In genomic region chr17:67245694-67246397, GRCh38 we compare ENCODE assay signal across 8 cellular contexts.
DNase-seq lines count a peak whose midpoint lies in the region; ATAC-seq and TF ChIP-seq lines count a peak whose summit lies in the region.

No MANE protein-coding gene starts in this region.

- peak overlapping the region; percentile 96 for H3K4me3 ChIP-seq in GM12865 (ENCODE audit: low read depth, low read length)
- peak overlapping the region; percentile 99 for H3K4me3 ChIP-seq in OCI-LY1 (ENCODE audit: low read depth, low read length, poor library complexity, severe bottlenecking)
- H3K4me3 ChIP-seq in parathyroid adenoma (ENCODE audit: low read depth, low read length) = peak overlapping the region; percentile 71

- no peak for TF ChIP-seq CTCF in GM12865 (IDR thresholded peaks at IDR 0.05; ENCODE audit: insufficient read depth, low read depth, low read length, missing control alignments)
- TF ChIP-seq CTCF in OCI-LY1 (IDR thresholded peaks at IDR 0.05; ENCODE audit: low read length) = no peak
- TF ChIP-seq CTCF in parathyroid adenoma (IDR thresholded peaks at IDR 0.05) = no peak

- no peaks in the 10 kb centered on the region for H3K9me2 ChIP-seq in OCI-LY1 (ENCODE audit: low read depth, low read length)

- H3K27me3 ChIP-seq in OCI-LY1 (ENCODE audit: insufficient read depth, low read length) (0 out of 2 replicates have a peak, but pooled peaks cover 3% of the 10 kb centered on the region), parathyroid adenoma (ENCODE audit: control insufficient read depth, insufficient read depth, low read length) (no peaks in the 10 kb centered on the region)

- peaks cover 12% of the 10 kb centered on the region; the same call in 1 of the 2 replicates for H3K36me3 ChIP-seq in OCI-LY1 (ENCODE audit: insufficient read depth, low read length)
- H3K36me3 ChIP-seq in parathyroid adenoma (ENCODE audit: control insufficient read depth, insufficient read depth, low read length) = no peaks in the 10 kb centered on the region

- peak; percentile 26 for DNase-seq in GM12865 (ENCODE audit: low read depth)
- peak; percentile 53 for DNase-seq in activated gamma-delta T cell treated with Interleukin-2 at 50 U/mL for 16 hours
- peak in 22 of 42 donors; percentile 9 to 53 (median 20) for DNase-seq in head of caudate nucleus
- DNase-seq in SIG-M5 treated with dmso at 0.1 percent for 504 hours (lab: John Stamatoyannopoulos, UW; ENCODE audit: unreplicated experiment) = no peak
- no peak for DNase-seq in hepatic stellate cell (ENCODE audit: low spot score)

- no peak for ATAC-seq in HG02885 (IDR thresholded peaks at IDR 0.05; ENCODE audit: poor library complexity, unreplicated experiment)

- intact Hi-C loops in head of caudate nucleus (cut with DNase I) = no loop called here

- peaks cover 42% of the 10 kb centered on the region for H3K4me1 ChIP-seq in OCI-LY1 (ENCODE audit: insufficient read depth, low read length, severe bottlenecking)
- peaks cover 7% of the 10 kb centered on the region for H3K4me1 ChIP-seq in parathyroid adenoma

- H3K27ac ChIP-seq in OCI-LY1 (ENCODE audit: low read depth, low read length, poor library complexity, severe bottlenecking) (no peak overlapping the region), parathyroid adenoma (peak overlapping the region; percentile 77)

- H3K79me2 ChIP-seq in OCI-LY1 (ENCODE audit: insufficient read depth, low read length) = peaks cover 37% of the 10 kb centered on the region
- peaks cover 19% of the 10 kb centered on the region for H3K79me2 ChIP-seq in parathyroid adenoma

- H2AFZ ChIP-seq in OCI-LY1 (ENCODE audit: low read length) (peak overlapping the region; percentile 67; the same call in 1 of the 2 replicates), parathyroid adenoma (peak overlapping the region; percentile 99)

- H3F3A ChIP-seq in OCI-LY1 (ENCODE audit: insufficient read depth, low read length) = no peaks in the 10 kb centered on the region

- peak overlapping the region; percentile 79 for H3K4me2 ChIP-seq in OCI-LY1 (ENCODE audit: low read length)
- peak overlapping the region; percentile 97 for H3K4me2 ChIP-seq in parathyroid adenoma (ENCODE audit: low read length)

- H3K9ac ChIP-seq in OCI-LY1 (ENCODE audit: low read length) (peak overlapping the region; percentile 99), parathyroid adenoma (peak overlapping the region; percentile 98)

- no peaks in the 10 kb centered on the region for H4K20me1 ChIP-seq in OCI-LY1 (ENCODE audit: insufficient read depth, low read length)

- H3K9me3 ChIP-seq in OCI-LY1 (ENCODE audit: low read length) (no peaks in the 10 kb centered on the region), parathyroid adenoma (ENCODE audit: control insufficient read depth, low read length) (no peaks in the 10 kb centered on the region)

Comparison
In these comparisons a context has a peak if more than half of its experiments do, and no peak if none do; other contexts are left out.
1. DNase-seq: peak in GM12865 (single experiment), activated gamma-delta T cell treated with Interleukin-2 at 50 U/mL for 16 hours (single experiment) and head of caudate nucleus (22 of 42); none in SIG-M5 treated with dmso at 0.1 percent for 504 hours (single experiment) and hepatic stellate cell (single experiment).
2. Peak in every context shown above with its lines, with median percentiles within 50 percentile points of each other: H3K4me3 ChIP-seq.